Comparison of ENCODE assay signal across 9 cellular contexts in genomic region chr22:24996420-24996952, GRCh38. TPM values are rescaled to one million over a fixed set of nuclear protein-coding genes. Genes with fewer than 3 reads are reported as not detected.
DNase-seq lines count a peak whose midpoint lies in the region; ATAC-seq and TF ChIP-seq lines count a peak whose summit lies in the region.
"Had no signal": no experiment of that assay in that cellular context is flagged by ENCODE, and none has a peak within 500 bp of the region (broad histone marks: within the 10 kb centered on the region; RNA-seq: fewer than 3 reads in every experiment).

No MANE protein-coding gene starts in this region.

- POLR2A ChIA-PET in T-cell (lab: Charles Lee) = no interaction called here

- WGBS in suprapubic skin = 21% methylated on average over 4 of the region's 5 CpGs

- ATAC-seq in left ventricle myocardium superior (peak; percentile 76), T-cell (replicated peaks in 1 of 4) (no peak)

- intact Hi-C loops in left ventricle myocardium superior (cut with micrococcal nuclease) = no loop called here
- intact Hi-C loops in vagina (cut with DNase I) = no loop called here

- H3K4me1 Mint-ChIP-seq in T-cell = peaks cover 0 to 9% (median 3%) of the 10 kb centered on the region in 3 donors

- no peaks in the 10 kb centered on the region for H3K9me3 Mint-ChIP-seq in T-cell

- H3K27me3 Mint-ChIP-seq in T-cell = peaks cover 25% of the 10 kb centered on the region in 2 donors

- in situ Hi-C loops in SK-MEL-5 (cut with HindIII; ENCODE audit: low pct_unique_long_range_greater_than_20kb, low sequenced_read_pairs) = no loop called here

- TF ChIP-seq EP300 in suprapubic skin (IDR thresholded peaks at IDR 0.05) = no peak

- H3K27ac Mint-ChIP-seq in T-cell = no peak overlapping the region

- TF ChIP-seq POLR2A in suprapubic skin (IDR thresholded peaks at IDR 0.05) (no peak), vagina (IDR thresholded peaks at IDR 0.05) (no peak)

- no peaks in the 10 kb centered on the region for H3K9me3 ChIP-seq in suprapubic skin
- H3K9me3 ChIP-seq in vagina = no peaks in the 10 kb centered on the region

- peak overlapping the region; percentile 5 for H3K27ac ChIP-seq in suprapubic skin
- H3K27ac ChIP-seq in vagina = no peak overlapping the region

- TF ChIP-seq CTCF in suprapubic skin (IDR thresholded peaks at IDR 0.05) (no peak), vagina (IDR thresholded peaks at IDR 0.05) (no peak)

- DNase-seq in NCI-H1417 (lab: John Stamatoyannopoulos, UW) = peak; percentile 52 to 65 (median 57)
- DNase-seq in NCI-H1417 treated with DMSO at 0.1 percent for 48 hours (lab: John Stamatoyannopoulos, UW) = no peak
- DNase-seq in SK-MEL-5 (ENCODE audit: low read depth, low spot score) = peak; percentile 32
- no peak for DNase-seq in left ventricle myocardium superior
- DNase-seq in suprapubic skin (ENCODE audit: low spot score in 2 of 2) = no peak
- DNase-seq in amygdala (lab: John Stamatoyannopoulos, UW) = no peak
- no peak for DNase-seq in T-cell
- no peak for DNase-seq in vagina (ENCODE audit: extremely low spot score in 2 of 2)

- H3K27me3 ChIP-seq in suprapubic skin (no peaks in the 10 kb centered on the region), vagina (no peaks in the 10 kb centered on the region)

- no peaks in the 10 kb centered on the region for H3K36me3 Mint-ChIP-seq in T-cell

- peaks cover 38% of the 10 kb centered on the region for H3K4me1 ChIP-seq in suprapubic skin
- peaks cover 47% of the 10 kb centered on the region for H3K4me1 ChIP-seq in vagina

- H3K4me3 ChIP-seq in suprapubic skin (no peak overlapping the region), vagina (no peak overlapping the region)

- H3K36me3 ChIP-seq in suprapubic skin (no peaks in the 10 kb centered on the region), vagina (no peaks in the 10 kb centered on the region)

- CTCF ChIA-PET in T-cell (lab: Charles Lee) = no interaction called here

- no peak overlapping the region for H3K4me3 Mint-ChIP-seq in T-cell

RNA-seq across cellular contexts. Expression of gene KIAA1671, which starts 44.0 kb away (rescaled TPM):
- total RNA-seq in SK-MEL-5 (2014; rRNA removed; shearing (Covaris generic)) = 3.0 and 3.5 TPM in 2 replicates
- 5.8 and 7.4 TPM in 2 replicates for polyA plus RNA-seq in SK-MEL-5 (2015; cell fraction: cytosol; rRNA removed)
- 3.3 and 5.5 TPM in 2 replicates for polyA plus RNA-seq in SK-MEL-5 (2015; cell fraction: nucleus; rRNA removed)
- 11.6 TPM for total RNA-seq in left ventricle myocardium superior
- 100 to 1,000 TPM in 2 of 4 donors, 10 to 100 TPM in 2; 74.4 to 116 (median 97.0) TPM for total RNA-seq in suprapubic skin
- 10 to 100 TPM in 2 of 5 donors, 1 to 10 TPM in 3; 5.1 to 20.3 (median 9.0) TPM for total RNA-seq in T-cell
- total RNA-seq in vagina = 54.0 TPM

RNA-seq across cellular contexts. Expression of gene LHFPL7, which starts 50.0 kb away (rescaled TPM):
- total RNA-seq in SK-MEL-5 (2014; rRNA removed; shearing (Covaris generic)) = 0.18 TPM in 1 of 2 replicates, not detected in the other
- polyA plus RNA-seq in SK-MEL-5 (2015; cell fraction: cytosol; rRNA removed) = not detected in 2 replicates
- not detected in 2 replicates for polyA plus RNA-seq in SK-MEL-5 (2015; cell fraction: nucleus; rRNA removed)
- not detected for total RNA-seq in left ventricle myocardium superior
- total RNA-seq in suprapubic skin = 1 to 10 TPM in 3 of 4 donors, not detected in 1; 1.6 to 4.7 (median 4.7) TPM
- not detected for total RNA-seq in T-cell
- not detected for total RNA-seq in vagina
- polyA plus RNA-seq: AG04450 had no signal

Comparison
In these comparisons a context has a peak if more than half of its experiments do, and no peak if none do; other contexts are left out.
1. DNase-seq: peak in NCI-H1417 (3 of 3) and SK-MEL-5 (single experiment); none in NCI-H1417 treated with DMSO at 0.1 percent for 48 hours (single experiment), left ventricle myocardium superior (single experiment), suprapubic skin (0 of 2), amygdala (0 of 56), T-cell (0 of 34) and vagina (0 of 2).